In genomic region chr10:25492680-25493079, GRCh38 we compare ENCODE assay signal across 1 cellular context.
TF ChIP-seq lines count a peak whose summit lies in the region.

No MANE protein-coding gene starts in this region.

TF ChIP-seq in HCT116, 20 proteins besides CTCF, POLR2A, EP300 and RAD21 (continued from another document):
- TF ChIP-seq TCF7L2 (IDR thresholded peaks at IDR 0.05; ENCODE audit: borderline replicate concordance, extremely low read depth, insufficient read depth, insufficient read length) = no peak
- no peak for TF ChIP-seq ELF1 (IDR thresholded peaks at IDR 0.05; ENCODE audit: borderline replicate concordance, low read depth)
- TF ChIP-seq CBX3 (IDR thresholded peaks at IDR 0.05; ENCODE audit: low read depth) = no peak
- TF ChIP-seq, protein P1, sequence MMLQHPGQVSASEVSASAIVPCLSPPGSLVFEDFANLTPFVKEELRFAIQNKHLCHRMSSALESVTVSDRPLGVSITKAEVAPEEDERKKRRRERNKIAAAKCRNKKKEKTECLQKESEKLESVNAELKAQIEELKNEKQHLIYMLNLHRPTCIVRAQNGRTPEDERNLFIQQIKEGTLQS (IDR thresholded peaks at IDR 0.05) = no peak
- no peak for TF ChIP-seq FOSL1 (IDR thresholded peaks at IDR 0.05; ENCODE audit: low read depth)
- TF ChIP-seq EGR1 (IDR thresholded peaks at IDR 0.05; ENCODE audit: low read depth) = no peak
- TF ChIP-seq YY1 (IDR thresholded peaks at IDR 0.05; ENCODE audit: extremely low read depth, insufficient replicate concordance, low read depth, low read length) = no peak
- no peak for TF ChIP-seq EZH2 (IDR thresholded peaks at IDR 0.05)
- TF ChIP-seq SIN3A (IDR thresholded peaks at IDR 0.05; ENCODE audit: low read depth) = no peak
- TF ChIP-seq SP1 (IDR thresholded peaks at IDR 0.05; ENCODE audit: low read depth) = no peak
- no peak for TF ChIP-seq ZNF274 (IDR thresholded peaks at IDR 0.05; ENCODE audit: low read depth, low read length)
- no peak for TF ChIP-seq ZFX (IDR thresholded peaks at IDR 0.05)
- TF ChIP-seq, protein P2, sequence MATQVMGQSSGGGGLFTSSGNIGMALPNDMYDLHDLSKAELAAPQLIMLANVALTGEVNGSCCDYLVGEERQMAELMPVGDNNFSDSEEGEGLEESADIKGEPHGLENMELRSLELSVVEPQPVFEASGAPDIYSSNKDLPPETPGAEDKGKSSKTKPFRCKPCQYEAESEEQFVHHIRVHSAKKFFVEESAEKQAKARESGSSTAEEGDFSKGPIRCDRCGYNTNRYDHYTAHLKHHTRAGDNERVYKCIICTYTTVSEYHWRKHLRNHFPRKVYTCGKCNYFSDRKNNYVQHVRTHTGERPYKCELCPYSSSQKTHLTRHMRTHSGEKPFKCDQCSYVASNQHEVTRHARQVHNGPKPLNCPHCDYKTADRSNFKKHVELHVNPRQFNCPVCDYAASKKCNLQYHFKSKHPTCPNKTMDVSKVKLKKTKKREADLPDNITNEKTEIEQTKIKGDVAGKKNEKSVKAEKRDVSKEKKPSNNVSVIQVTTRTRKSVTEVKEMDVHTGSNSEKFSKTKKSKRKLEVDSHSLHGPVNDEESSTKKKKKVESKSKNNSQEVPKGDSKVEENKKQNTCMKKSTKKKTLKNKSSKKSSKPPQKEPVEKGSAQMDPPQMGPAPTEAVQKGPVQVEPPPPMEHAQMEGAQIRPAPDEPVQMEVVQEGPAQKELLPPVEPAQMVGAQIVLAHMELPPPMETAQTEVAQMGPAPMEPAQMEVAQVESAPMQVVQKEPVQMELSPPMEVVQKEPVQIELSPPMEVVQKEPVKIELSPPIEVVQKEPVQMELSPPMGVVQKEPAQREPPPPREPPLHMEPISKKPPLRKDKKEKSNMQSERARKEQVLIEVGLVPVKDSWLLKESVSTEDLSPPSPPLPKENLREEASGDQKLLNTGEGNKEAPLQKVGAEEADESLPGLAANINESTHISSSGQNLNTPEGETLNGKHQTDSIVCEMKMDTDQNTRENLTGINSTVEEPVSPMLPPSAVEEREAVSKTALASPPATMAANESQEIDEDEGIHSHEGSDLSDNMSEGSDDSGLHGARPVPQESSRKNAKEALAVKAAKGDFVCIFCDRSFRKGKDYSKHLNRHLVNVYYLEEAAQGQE (IDR thresholded peaks at IDR 0.05; ENCODE audit: low read depth) = no peak
- TF ChIP-seq POLR2AphosphoS5 (IDR thresholded peaks at IDR 0.05; ENCODE audit: low read depth, low read length) = no peak
- TF ChIP-seq CEBPB (IDR thresholded peaks at IDR 0.05; ENCODE audit: low read depth) = no peak
- TF ChIP-seq, protein P3, sequence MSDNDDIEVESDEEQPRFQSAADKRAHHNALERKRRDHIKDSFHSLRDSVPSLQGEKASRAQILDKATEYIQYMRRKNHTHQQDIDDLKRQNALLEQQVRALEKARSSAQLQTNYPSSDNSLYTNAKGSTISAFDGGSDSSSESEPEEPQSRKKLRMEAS (IDR thresholded peaks at IDR 0.05) = no peak
